Comparison of ENCODE assay signal across 18 cellular contexts in the genomic region with DNA sequence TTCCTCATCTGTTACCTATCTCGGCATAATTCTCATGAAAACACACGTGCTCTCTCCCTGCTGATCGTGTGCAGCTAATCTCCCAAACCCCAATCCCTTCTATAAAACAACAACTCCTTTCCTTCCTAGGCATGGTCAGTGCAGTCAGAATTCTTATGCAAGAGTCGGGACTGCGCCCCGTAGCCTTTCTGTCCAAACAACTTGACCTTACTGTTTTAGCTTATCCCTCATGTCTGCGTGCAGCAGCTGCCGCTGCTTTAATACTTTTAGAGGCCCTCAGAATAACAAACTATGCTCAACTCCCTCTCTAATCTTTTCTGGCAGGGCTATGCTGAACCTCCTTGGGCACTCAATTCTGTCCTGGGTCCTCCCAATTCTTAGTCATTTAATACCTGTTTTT. TPM values are rescaled to one million over a fixed set of nuclear protein-coding genes. Genes with fewer than 3 reads are reported as not detected.
"Had no signal": no experiment of that assay in that cellular context is flagged by ENCODE, and none has a peak within 500 bp of the region (broad histone marks: within the 10 kb centered on the region; RNA-seq: fewer than 3 reads in every experiment).

No MANE protein-coding gene starts in this region.

RNA-seq across cellular contexts. Expression of gene PRRT1B, which starts 5.2 kb away (rescaled TPM):
- total RNA-seq: activated B cell treated with CpG ODN at 0.5 μM for 24 hours; activated CD4-positive, alpha-beta memory T cell treated with anti-CD3 and anti-CD28 coated beads for 36 hours; activated CD4-positive, alpha-beta T cell treated with anti-CD3 and anti-CD28 coated beads, Interleukin-2, amount 10 ng/mL, durations not matched to agents 24 days and 14 days; activated CD8-positive, alpha-beta memory T cell treated with anti-CD3 and anti-CD28 coated beads for 36 hours; activated CD8-positive, alpha-beta T cell treated with anti-CD3 and anti-CD28 coated beads for 36 hours; activated naive CD4-positive, alpha-beta T cell treated with anti-CD3 and anti-CD28 coated beads for 36 hours; activated naive CD4-positive, alpha-beta T cell treated with anti-CD3 and anti-CD28 coated beads, Interleukin-2, amount 50 U/mL, for 72 hours; activated naive CD8-positive, alpha-beta T cell treated with anti-CD3 and anti-CD28 coated beads for 36 hours; activated T-cell treated with anti-CD3 and anti-CD28 coated beads, Interleukin-2, amount 50 U/mL, for 4 hours; activated T-cell treated with anti-CD3 and anti-CD28 coated beads, Interleukin-2, amount 50 U/mL, for 72 hours; activated T-helper 1 cell treated with anti-CD3 and anti-CD28 coated beads, Interleukin-12 subunit alpha, Interleukin-12 subunit beta, Interleukin-2, Interleukin-4 antibody, amounts not matched to agents 30 ng/mL and 10 ng/mL and 1 ng/mL, durations not matched to agents 14 hours and 24 hours and 36 hours; activated T-helper 17 cell treated with anti-CD3 and anti-CD28 coated beads, Interleukin-2, amount 50 U/mL, for 72 hours; adrenal gland; ascending aorta; bronchial epithelial cell; cardiac muscle cell; T-cell; T-helper 1 cell treated with Interleukin-12 subunit alpha and Interleukin-12 subunit beta and Interleukin-4 antibody, amounts not matched to agents 30 ng/mL and 1 ng/mL, for 36 hours had no signal
- polyA plus RNA-seq: adrenal gland, cardiac muscle cell had no signal
